8 cellular contexts compared by ENCODE assay signal in genomic region chr21:34129039-34129891, GRCh38. TPM values are rescaled to one million over a fixed set of nuclear protein-coding genes. Genes with fewer than 3 reads are reported as not detected.
DNase-seq lines count a peak whose midpoint lies in the region; ATAC-seq and TF ChIP-seq lines count a peak whose summit lies in the region.

No MANE protein-coding gene starts in this region.

- H3K9me3 ChIP-seq in mesodermal cell (ENCODE audit: control insufficient read depth, low read length): peaks cover 3% of the 10 kb centered on the region

- peak overlapping the region; percentile 94 for H3K27ac ChIP-seq in mesodermal cell (ENCODE audit: low read depth, low read length, severe bottlenecking)

- H3K4me1 ChIP-seq in mesodermal cell (ENCODE audit: control insufficient read depth, insufficient read depth, low read length, poor library complexity, severe bottlenecking): peaks cover 55% of the 10 kb centered on the region

- POLR2A ChIA-PET in BJ (lab: Charles Lee): interaction anchor here (0.6 kb wide), 2 partner anchors 11 to 94 kb away, joined by 6 to 16 read pairs; no protein-coding TSS in a partner anchor

- peak; percentile 59 for DNase-seq in BJ (ENCODE audit: low read depth)
- DNase-seq in NCI-H1694 treated with DMSO at 0.1 percent for 48 hours (lab: John Stamatoyannopoulos, UW): peak; percentile 66
- DNase-seq in activated CD8-positive, alpha-beta memory T cell treated with anti-CD3 and anti-CD28 coated beads for 24 hours: peak; percentile 77
- peak; percentile 40 for DNase-seq in effector CD8-positive, alpha-beta T cell (lab: John Stamatoyannopoulos, UW)
- DNase-seq in stimulated activated CD8-positive, alpha-beta memory T cell treated with anti-CD3 and anti-CD28 coated beads, Interleukin-15, amount 100 ng/mL, for 4 hours (ENCODE audit: low read depth in 2 of 2): peak; percentile 11 to 46
- DNase-seq in GM13976 (ENCODE audit: low spot score): no peak

- in situ Hi-C loops in GM13976 (cut with MboI; ENCODE audit: low sequenced_read_pairs, unreplicated experiment): no loop called here

- 24 to 37% methylated on average over 6 to 17 of the region's 17 CpGs for WGBS in mesodermal cell (ENCODE audit: insufficient coverage in 2 of 2), 2 experiments

- CTCF ChIA-PET in BJ (lab: Yijun Ruan, JAX): interaction anchor here (0.5 to 2.0 kb wide), 17 partner anchors 9 to 222 kb away, joined by 3 to 11 read pairs (median 4); no protein-coding TSS in a partner anchor

- H3K36me3 ChIP-seq in BJ (ENCODE audit: control insufficient read depth, insufficient read depth, low read length): 0 out of 2 replicates have a peak, but pooled peaks cover 1% of the 10 kb centered on the region
- peaks cover 79% of the 10 kb centered on the region for H3K36me3 ChIP-seq in mesodermal cell (ENCODE audit: control insufficient read depth, insufficient read depth, low read length)

- TF ChIP-seq CTCF in BJ (IDR thresholded peaks at IDR 0.05; ENCODE audit: insufficient read depth, low read depth, low read length) (peak; percentile 71), GM13976 (IDR thresholded peaks at IDR 0.05; ENCODE audit: borderline replicate concordance, control extremely low read depth, extremely low read depth, insufficient read depth, missing control alignments) (no peak)

- no peak for ATAC-seq in GM19023 (IDR thresholded peaks at IDR 0.05; ENCODE audit: unreplicated experiment)

- H3K4me3 ChIP-seq in BJ (ENCODE audit: low read depth, low read length) (no peak overlapping the region), mesodermal cell (ENCODE audit: extremely low read depth, insufficient read depth, low read length, poor library complexity, severe bottlenecking) (peak overlapping the region; percentile 14)

- no peaks in the 10 kb centered on the region for H3K27me3 ChIP-seq in BJ (ENCODE audit: control insufficient read depth, insufficient read depth, low read length)

RNA-seq across cellular contexts. Expression of gene MRPS6, which starts 55.9 kb away (rescaled TPM):
- polyA plus RNA-seq in BJ (2011; rRNA removed): 13.8 and 17.1 TPM in 2 replicates
- polyA minus RNA-seq in BJ (2011; rRNA and poly(A)+ RNA removed): 5.3 and 5.6 TPM in 2 replicates
- 172 TPM for polyA plus RNA-seq in mesodermal cell (2013, experiment 1 of 2)
- polyA plus RNA-seq in mesodermal cell (2013, experiment 2 of 2): 173 TPM

RNA-seq across cellular contexts. Expression of gene SLC5A3, which starts 55.9 kb away (rescaled TPM):
- polyA plus RNA-seq in BJ (2011; rRNA removed): 1.9 and 4.5 TPM in 2 replicates
- polyA minus RNA-seq in BJ (2011; rRNA and poly(A)+ RNA removed): 10.4 and 11.6 TPM in 2 replicates
- 14.0 TPM for polyA plus RNA-seq in mesodermal cell (2013, experiment 1 of 2)
- polyA plus RNA-seq in mesodermal cell (2013, experiment 2 of 2): 13.7 TPM
